In genomic region chr17:8080799-8081219, GRCh38 we compare ENCODE assay signal across 1 cellular context.
TF ChIP-seq lines count a peak whose summit lies in the region.

No MANE protein-coding gene starts in this region.

TF ChIP-seq in WTC11, 78 proteins besides CTCF, POLR2A, EP300 and RAD21 (continued from another document):
- TF ChIP-seq E2F5 (CRISPR knock-in tag; IDR thresholded peaks at IDR 0.05): no peak
